In the genomic region with DNA sequence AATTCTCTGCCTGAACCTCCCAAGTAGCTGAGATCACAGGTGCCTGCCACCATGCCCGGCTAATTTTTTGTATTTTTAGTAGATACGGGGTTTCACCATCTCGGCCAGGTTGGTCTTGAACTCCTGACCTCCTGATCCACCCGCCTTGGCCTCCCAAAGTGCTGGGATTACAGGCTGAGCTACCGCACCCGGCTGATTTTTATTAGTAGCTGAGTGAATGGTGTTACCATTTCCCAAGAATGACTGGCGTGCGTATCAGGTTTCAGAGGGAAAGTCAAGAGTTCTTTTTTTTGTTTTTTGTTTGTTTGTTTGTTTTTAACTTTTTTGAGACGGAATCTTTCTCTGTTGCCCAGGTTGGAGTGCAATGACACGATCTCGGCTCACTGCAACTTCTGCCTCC, we compare ENCODE assay signal across 8 cellular contexts. TPM values are rescaled to one million over a fixed set of nuclear protein-coding genes. Genes with fewer than 3 reads are reported as not detected.
DNase-seq lines count a peak whose midpoint lies in the region; ATAC-seq and TF ChIP-seq lines count a peak whose summit lies in the region.
"Not testable (repeated sequence)": the region's sequence is repeated elsewhere in the genome, so short reads cannot be mapped to it uniquely, and the experiment has no call there.

No MANE protein-coding gene starts in this region.

- H3K9me3 ChIP-seq in CD4-positive, alpha-beta memory T cell (ENCODE audit: control insufficient read depth in 1 of 2, low read length in 2 of 2); HEK293 (ENCODE audit: control insufficient read depth, insufficient read depth, low read depth, low read length); OCI-LY3 (ENCODE audit: insufficient read depth, low read length); endodermal cell (ENCODE audit: control insufficient read depth, low read length); upper lobe of right lung: not testable (repeated sequence)

- H3K27ac Mint-ChIP-seq in CD4-positive, alpha-beta memory T cell = peak overlapping the region in 4 of 7 donors; percentile 32 to 96 (median 76)
- peak overlapping the region; percentile 35 for H3K27ac Mint-ChIP-seq in activated CD4-positive, alpha-beta T cell treated with anti-CD3 and anti-CD28 coated beads for 36 hours
- not testable (repeated sequence) for H3K27ac Mint-ChIP-seq in activated naive CD4-positive, alpha-beta T cell treated with anti-CD3 and anti-CD28 coated beads, Interleukin-2, amount 10 ng/mL, durations not matched to agents 7 days and 5 days; endodermal cell; nephron

- not testable (repeated sequence) for DNase-seq in CD4-positive, alpha-beta memory T cell; activated CD4-positive, alpha-beta T cell treated with anti-CD3 and anti-CD28 coated beads for 36 hours; activated naive CD4-positive, alpha-beta T cell treated with anti-CD3 and anti-CD28 coated beads, Interleukin-2, amount 10 ng/mL, durations not matched to agents 7 days and 5 days; endodermal cell; upper lobe of right lung

- H3K4me2 ChIP-seq in OCI-LY3 (ENCODE audit: low read length) = peak overlapping the region; percentile 99

- CTCF ChIA-PET in CD4-positive, alpha-beta memory T cell (lab: Charles Lee; ENCODE audit: partially characterized antibody) = interaction anchor here (0.9 to 2.9 kb wide), 3 partner anchors 10 to 239 kb away, joined by 3 to 10 read pairs (median 4); partner anchors contain the start of gene SBNO1
- CTCF ChIA-PET in HEK293 (lab: Yijun Ruan, JAX) = interaction anchor here (1.0 kb wide), 1 partner anchor 15 kb away, joined by 3 read pairs; no protein-coding TSS in a partner anchor
- CTCF ChIA-PET in activated CD4-positive, alpha-beta T cell treated with anti-CD3 and anti-CD28 coated beads for 36 hours (lab: Charles Lee) = interaction anchor here (0.6 to 1.9 kb wide), 4 partner anchors 23 to 323 kb away, joined by 3 to 8 read pairs (median 4); no protein-coding TSS in a partner anchor
- CTCF ChIA-PET in activated naive CD4-positive, alpha-beta T cell treated with anti-CD3 and anti-CD28 coated beads, Interleukin-2, amount 10 ng/mL, durations not matched to agents 7 days and 5 days (lab: Charles Lee) = not testable (repeated sequence)

- 97 to 98% methylated on average over 7 to 11 of the region's 11 CpGs for WGBS in endodermal cell (ENCODE audit: insufficient coverage in 1 of 2, insufficient read length in 1 of 2), 2 experiments

- intact Hi-C loops in CD4-positive, alpha-beta memory T cell (cut with micrococcal nuclease); upper lobe of right lung (cut with DNase I): not testable (repeated sequence)
- intact Hi-C loops in activated CD4-positive, alpha-beta T cell treated with anti-CD3 and anti-CD28 coated beads for 36 hours (cut with DNase I, micrococcal nuclease) = loop anchor here (2.0 to 5.0 kb wide), 3 partner anchors 67 to 371 kb away; partner anchors contain the start of genes ATP6V0A2 (in 1 of the 2), MPHOSPH9 (in 1 of the 2), MTRFR (in 1 of the 2) and TCTN2 (in 1 of the 2)

- not testable (repeated sequence) for H4K20me1 ChIP-seq in OCI-LY3 (ENCODE audit: insufficient read depth, low read length)

- peak overlapping the region in 4 of 8 donors; percentile 21 to 52 (median 28) for H3K4me3 Mint-ChIP-seq in CD4-positive, alpha-beta memory T cell
- H3K4me3 Mint-ChIP-seq in activated CD4-positive, alpha-beta T cell treated with anti-CD3 and anti-CD28 coated beads for 36 hours = peak overlapping the region; percentile 85
- peak overlapping the region; percentile 41 for H3K4me3 Mint-ChIP-seq in activated naive CD4-positive, alpha-beta T cell treated with anti-CD3 and anti-CD28 coated beads, Interleukin-2, amount 10 ng/mL, durations not matched to agents 7 days and 5 days
- H3K4me3 Mint-ChIP-seq in endodermal cell (peak overlapping the region; percentile 74), nephron (peak overlapping the region; percentile 53 to 81 (median 62))

- POLR2A ChIA-PET in CD4-positive, alpha-beta memory T cell (lab: Charles Lee; ENCODE audit: partially characterized antibody) = interaction anchor here (2.9 kb wide), 1 partner anchor 371 kb away, joined by 16 read pairs; the partner anchor contains the start of genes MPHOSPH9 and MTRFR
- POLR2A ChIA-PET in HEK293 (lab: Yijun Ruan, JAX) = interaction anchor here (0.6 to 2.4 kb wide), 4 partner anchors 12 to 154 kb away, joined by 3 to 14 read pairs (median 5); partner anchors contain the start of gene ATP6V0A2
- POLR2A ChIA-PET in activated CD4-positive, alpha-beta T cell treated with anti-CD3 and anti-CD28 coated beads for 36 hours (lab: Charles Lee) = interaction anchor here (0.7 kb wide), 1 partner anchor 162 kb away, joined by 3 read pairs; no protein-coding TSS in a partner anchor

- not testable (repeated sequence) for H3K27me3 Mint-ChIP-seq in CD4-positive, alpha-beta memory T cell; activated CD4-positive, alpha-beta T cell treated with anti-CD3 and anti-CD28 coated beads for 36 hours; activated naive CD4-positive, alpha-beta T cell treated with anti-CD3 and anti-CD28 coated beads, Interleukin-2, amount 10 ng/mL, durations not matched to agents 7 days and 5 days; endodermal cell (ENCODE audit: insufficient read depth); nephron (ENCODE audit: low read depth)

- H3K4me3 ChIP-seq in CD4-positive, alpha-beta memory T cell (ENCODE audit: low read length in 2 of 2); HEK293 (ENCODE audit: low read depth, low read length); OCI-LY3 (ENCODE audit: low read length): not testable (repeated sequence)
- H3K4me3 ChIP-seq in endodermal cell (ENCODE audit: low read length) (peak overlapping the region; percentile 93), upper lobe of right lung (peak overlapping the region; percentile 99)

- H2AFZ ChIP-seq in OCI-LY3 (ENCODE audit: low read depth, low read length) = not testable (repeated sequence)

- H3K36me3 ChIP-seq in CD4-positive, alpha-beta memory T cell (ENCODE audit: insufficient read depth, low read length) = peaks cover 30% of the 10 kb centered on the region
- H3K36me3 ChIP-seq in HEK293 (ENCODE audit: control insufficient read depth in 2 of 2, insufficient read depth in 1 of 2, low read length in 2 of 2) (peaks cover 28 to 53% of the 10 kb centered on the region in 2 experiments), OCI-LY3 (replicated peaks; ENCODE audit: low read depth, low read length) (peaks cover 40% of the 10 kb centered on the region), endodermal cell (ENCODE audit: control insufficient read depth, insufficient read depth, low read length) (peaks cover 46% of the 10 kb centered on the region), upper lobe of right lung (peaks cover 34% of the 10 kb centered on the region)

- not testable (repeated sequence) for H3K27ac ChIP-seq in CD4-positive, alpha-beta memory T cell (ENCODE audit: low read depth, low read length); HEK293 (ENCODE audit: extremely low read depth, low read depth, low read length); OCI-LY3 (ENCODE audit: low read length); endodermal cell (ENCODE audit: low read depth, low read length); upper lobe of right lung

- H3K9me3 Mint-ChIP-seq in CD4-positive, alpha-beta memory T cell; activated CD4-positive, alpha-beta T cell treated with anti-CD3 and anti-CD28 coated beads for 36 hours (ENCODE audit: low read depth); activated naive CD4-positive, alpha-beta T cell treated with anti-CD3 and anti-CD28 coated beads, Interleukin-2, amount 10 ng/mL, durations not matched to agents 7 days and 5 days; endodermal cell; nephron: not testable (repeated sequence)

- not testable (repeated sequence) for TF ChIP-seq CTCF in HEK293 (tag by site-specific recombination; IDR thresholded peaks at IDR 0.05); OCI-LY3 (IDR thresholded peaks at IDR 0.05; ENCODE audit: low read depth, low read length); endodermal cell (conservative IDR thresholded peaks at IDR 0.05); nephron (IDR thresholded peaks at IDR 0.05; ENCODE audit: unreplicated experiment in 3 of 3); upper lobe of right lung (IDR thresholded peaks at IDR 0.05)

- H3K4me1 Mint-ChIP-seq in CD4-positive, alpha-beta memory T cell = peaks cover 18 to 46% (median 31%) of the 10 kb centered on the region in 4 donors
- H3K4me1 Mint-ChIP-seq in activated CD4-positive, alpha-beta T cell treated with anti-CD3 and anti-CD28 coated beads for 36 hours = peaks cover 41% of the 10 kb centered on the region
- peaks cover 46% of the 10 kb centered on the region for H3K4me1 Mint-ChIP-seq in activated naive CD4-positive, alpha-beta T cell treated with anti-CD3 and anti-CD28 coated beads, Interleukin-2, amount 10 ng/mL, durations not matched to agents 7 days and 5 days
- not testable (repeated sequence) for H3K4me1 Mint-ChIP-seq in endodermal cell
- H3K4me1 Mint-ChIP-seq in nephron = peaks cover 23% of the 10 kb centered on the region

- H3K79me2 ChIP-seq in OCI-LY3 (ENCODE audit: low read length) = peaks cover 78% of the 10 kb centered on the region

- peaks cover 26 to 43% of the 10 kb centered on the region in 2 donors for H3K36me3 Mint-ChIP-seq in CD4-positive, alpha-beta memory T cell
- peaks cover 50% of the 10 kb centered on the region for H3K36me3 Mint-ChIP-seq in activated CD4-positive, alpha-beta T cell treated with anti-CD3 and anti-CD28 coated beads for 36 hours (ENCODE audit: low read depth)
- peaks cover 47% of the 10 kb centered on the region for H3K36me3 Mint-ChIP-seq in activated naive CD4-positive, alpha-beta T cell treated with anti-CD3 and anti-CD28 coated beads, Interleukin-2, amount 10 ng/mL, durations not matched to agents 7 days and 5 days
- H3K36me3 Mint-ChIP-seq in endodermal cell (ENCODE audit: low read depth) = peaks cover 32% of the 10 kb centered on the region
- peaks cover 34% of the 10 kb centered on the region for H3K36me3 Mint-ChIP-seq in nephron (ENCODE audit: low read depth)

- ATAC-seq in activated CD4-positive, alpha-beta T cell treated with anti-CD3 and anti-CD28 coated beads for 36 hours; upper lobe of right lung: not testable (repeated sequence)

- not testable (repeated sequence) for H3K27me3 ChIP-seq in CD4-positive, alpha-beta memory T cell (ENCODE audit: insufficient read depth, low read length); OCI-LY3 (ENCODE audit: low read depth, low read length); endodermal cell (ENCODE audit: control insufficient read depth, insufficient read depth, low read length, poor library complexity, severe bottlenecking); upper lobe of right lung

- H3K9ac ChIP-seq in OCI-LY3 (ENCODE audit: low read length); endodermal cell (ENCODE audit: extremely low read depth, low read length, poor library complexity, severe bottlenecking): not testable (repeated sequence)

- H3K4me1 ChIP-seq in CD4-positive, alpha-beta memory T cell (ENCODE audit: insufficient read depth, low read length) = peaks cover 27% of the 10 kb centered on the region
- H3K4me1 ChIP-seq in HEK293 (ENCODE audit: control insufficient read depth, insufficient read depth, low read length); endodermal cell (ENCODE audit: control insufficient read depth, insufficient read depth, low read length); upper lobe of right lung: not testable (repeated sequence)
- H3K4me1 ChIP-seq in OCI-LY3 (ENCODE audit: low read length) = peaks cover 14% of the 10 kb centered on the region

RNA-seq across cellular contexts. Expression of gene DDX55, which starts 1.6 kb away (rescaled TPM):
- 10 to 100 TPM; 50.5 to 58.7 TPM for total RNA-seq in CD4-positive, alpha-beta memory T cell
- polyA plus RNA-seq in CD4-positive, alpha-beta memory T cell = 10 to 100 TPM; 19.4 to 22.4 TPM
- 10 to 100 TPM; 44.3 to 49.4 TPM for total RNA-seq in activated CD4-positive, alpha-beta T cell treated with anti-CD3 and anti-CD28 coated beads for 36 hours
- total RNA-seq in endodermal cell (10 to 100 TPM; 34.4 to 36.7 TPM), upper lobe of right lung (20.2 TPM)
- 25.8 TPM for polyA plus RNA-seq in endodermal cell (2013, experiment 1 of 2)
- polyA plus RNA-seq in endodermal cell (2013, experiment 2 of 2) = 23.3 TPM

RNA-seq across cellular contexts. Expression of gene TMED2, which starts 19.1 kb away (rescaled TPM):
- total RNA-seq in CD4-positive, alpha-beta memory T cell = 100 to 1,000 TPM; 141 to 142 TPM
- 100 to 1,000 TPM; 308 to 640 TPM for polyA plus RNA-seq in CD4-positive, alpha-beta memory T cell
- total RNA-seq in activated CD4-positive, alpha-beta T cell treated with anti-CD3 and anti-CD28 coated beads for 36 hours = 100 to 1,000 TPM; 132 to 165 TPM
- total RNA-seq in endodermal cell (100 to 1,000 TPM; 205 to 217 TPM), upper lobe of right lung (200 TPM)
- 112 TPM for polyA plus RNA-seq in endodermal cell (2013, experiment 1 of 2)
- polyA plus RNA-seq in endodermal cell (2013, experiment 2 of 2) = 114 TPM

RNA-seq across cellular contexts. Expression of gene EIF2B1, which starts 30.0 kb away (rescaled TPM):
- 10 to 100 TPM; 50.3 to 51.2 TPM for total RNA-seq in CD4-positive, alpha-beta memory T cell
- 10 to 100 TPM; 57.7 to 87.9 TPM for polyA plus RNA-seq in CD4-positive, alpha-beta memory T cell
- 10 to 100 TPM; 52.7 to 61.0 TPM for total RNA-seq in activated CD4-positive, alpha-beta T cell treated with anti-CD3 and anti-CD28 coated beads for 36 hours
- total RNA-seq in endodermal cell (10 to 100 TPM; 42.0 to 45.8 TPM), upper lobe of right lung (40.0 TPM)
- polyA plus RNA-seq in endodermal cell (2013, experiment 1 of 2) = 45.3 TPM
- polyA plus RNA-seq in endodermal cell (2013, experiment 2 of 2) = 38.2 TPM

RNA-seq across cellular contexts. Expression of gene GTF2H3, which starts 30.1 kb away (rescaled TPM):
- 10 to 100 TPM; 18.9 to 24.6 TPM for total RNA-seq in CD4-positive, alpha-beta memory T cell
- polyA plus RNA-seq in CD4-positive, alpha-beta memory T cell = 10 to 100 TPM; 25.8 to 30.7 TPM
- 10 to 100 TPM; 60.4 to 77.1 TPM for total RNA-seq in activated CD4-positive, alpha-beta T cell treated with anti-CD3 and anti-CD28 coated beads for 36 hours
- total RNA-seq in endodermal cell (10 to 100 TPM; 39.4 to 42.5 TPM), upper lobe of right lung (21.8 TPM)
- polyA plus RNA-seq in endodermal cell (2013, experiment 1 of 2) = 32.6 TPM
- polyA plus RNA-seq in endodermal cell (2013, experiment 2 of 2) = 24.5 TPM
